In genomic region chr15:65175511-65175910, GRCh38 we compare ENCODE assay signal across 29 cellular contexts. TPM values are rescaled to one million over a fixed set of nuclear protein-coding genes. Genes with fewer than 3 reads are reported as not detected.
DNase-seq lines count a peak whose midpoint lies in the region; ATAC-seq, FAIRE-seq and TF ChIP-seq lines count a peak whose summit lies in the region.
"Had no signal": no experiment of that assay in that cellular context is flagged by ENCODE, and none has a peak within 500 bp of the region (broad histone marks: within the 10 kb centered on the region; RNA-seq: fewer than 3 reads in every experiment).

No MANE protein-coding gene starts in this region.

- ATAC-seq in HG02973 (IDR thresholded peaks at IDR 0.05; ENCODE audit: unreplicated experiment) = no peak
- no peak for ATAC-seq in HG02571 (IDR thresholded peaks at IDR 0.05; ENCODE audit: unreplicated experiment)
- ATAC-seq: CD8-positive, alpha-beta T cell; Panc1 had no signal

- intact Hi-C loops in esophagus squamous epithelium (cut with DNase I) = no loop called here

- no peak overlapping the region for H3K4me3 ChIP-seq in esophagus squamous epithelium

- FAIRE-seq in RCC 7860 (lab: Jason Lieb, UNC) = peak; percentile 77
- FAIRE-seq: A204.1, GM18507 had no signal

- DNase-seq in Caki2 (ENCODE audit: low read depth) (peak; percentile 74), RCC 7860 (ENCODE audit: low spot score) (peak; percentile 58), glomerular visceral epithelial cell (ENCODE audit: extremely low spot score) (peak; percentile 74), osteocyte (ENCODE audit: extremely low spot score, unreplicated experiment) (no peak), EL (no peak), esophagus squamous epithelium (lab: John Stamatoyannopoulos, UW) (no peak)
- DNase-seq: Caco-2; CD8-positive, alpha-beta T cell; DMS79 treated with DMSO at 0.1 percent for 48 hours; GOT3; HCEC 1CT; NCI-H1048; NCI-H1417 treated with DMSO at 0.1 percent for 48 hours; NCI-H1694 treated with DMSO at 0.1 percent for 48 hours; NCI-H2081; NCI-H2227 treated with DMSO at 0.1 percent for 48 hours; NCI-H526 treated with DMSO at 0.1 percent for 48 hours; SHP77 treated with DMSO at 0.1 percent for 48 hours; SK-N-SH; SW 1271 had no signal

- no peaks in the 10 kb centered on the region for H3K27me3 Mint-ChIP-seq in osteocyte (ENCODE audit: unreplicated experiment)
- H3K27me3 Mint-ChIP-seq: B cell, IgD-negative memory B cell had no signal

- H3K36me3 Mint-ChIP-seq in osteocyte (ENCODE audit: unreplicated experiment) = peaks cover 30% of the 10 kb centered on the region
- H3K36me3 Mint-ChIP-seq: IgD-negative memory B cell had no signal

- H3K9me3 ChIP-seq in esophagus squamous epithelium = no peaks in the 10 kb centered on the region
- H3K9me3 ChIP-seq: Caco-2, SK-N-SH had no signal

- H3K4me1 ChIP-seq in esophagus squamous epithelium = peaks cover 0 to 56% (median 14%) of the 10 kb centered on the region in 3 donors

- peaks cover 27% of the 10 kb centered on the region for H3K4me1 Mint-ChIP-seq in osteocyte (ENCODE audit: unreplicated experiment)

- TF ChIP-seq POLR2A in esophagus squamous epithelium (IDR thresholded peaks at IDR 0.05) = no peak

- WGBS in esophagus squamous epithelium, 2 donors = 90 to 91% methylated on average over 5 of the region's 5 CpGs

- no peaks in the 10 kb centered on the region for H3K9me3 Mint-ChIP-seq in osteocyte (ENCODE audit: unreplicated experiment)
- H3K9me3 Mint-ChIP-seq: CD8-positive, alpha-beta T cell; IgD-negative memory B cell had no signal

- in situ Hi-C loops in Caki2 (cut with HindIII; ENCODE audit: low pct_unique_long_range_greater_than_20kb, low sequenced_read_pairs) = no loop called here

- H3K27ac ChIP-seq in esophagus squamous epithelium = no peak overlapping the region
- H3K27ac ChIP-seq: C4-2B had no signal

- H3K4me3 Mint-ChIP-seq in osteocyte (ENCODE audit: unreplicated experiment) = no peak overlapping the region
- H3K4me3 Mint-ChIP-seq: B cell; CD8-positive, alpha-beta T cell; IgD-negative memory B cell had no signal

- no peaks in the 10 kb centered on the region for H3K27me3 ChIP-seq in esophagus squamous epithelium

- peak overlapping the region; percentile 71 for H3K27ac Mint-ChIP-seq in osteocyte (ENCODE audit: unreplicated experiment)
- H3K27ac Mint-ChIP-seq: B cell; CD8-positive, alpha-beta T cell; IgD-negative memory B cell had no signal

- peaks cover 0 to 97% (median 21%) of the 10 kb centered on the region in 3 donors for H3K36me3 ChIP-seq in esophagus squamous epithelium

- TF ChIP-seq CTCF in osteocyte (IDR thresholded peaks at IDR 0.05) (no peak), esophagus squamous epithelium (IDR thresholded peaks at IDR 0.05) (no peak)

RNA-seq across cellular contexts. Expression of gene CLPX, which starts 9.6 kb away (rescaled TPM):
- total RNA-seq in Caki2 (2014; rRNA removed; shearing (Covaris generic); ENCODE audit: low replicate concordance) = 21.2 and 22.8 TPM in 2 replicates
- total RNA-seq in osteocyte = 62.8 and 64.0 TPM in 2 replicates
- 10 to 100 TPM; 51.0 to 57.4 (median 54.1) TPM for total RNA-seq in esophagus squamous epithelium

RNA-seq across cellular contexts. Expression of gene CILP, which starts 35.8 kb away (rescaled TPM):
- not detected in 2 replicates for total RNA-seq in Caki2 (2014; rRNA removed; shearing (Covaris generic); ENCODE audit: low replicate concordance)
- total RNA-seq in osteocyte (0.19 TPM in 1 of 2 replicates, not detected in the other), esophagus squamous epithelium (10 to 100 TPM in 1 of 4 donors, 1 to 10 TPM in 3; 2.5 to 78.0 (median 5.5) TPM)
- total RNA-seq: Caco-2, NCI-H460 had no signal

RNA-seq across cellular contexts. Expression of gene PDCD7, which starts 41.9 kb away (rescaled TPM):
- 28.6 and 30.4 TPM in 2 replicates for total RNA-seq in Caki2 (2014; rRNA removed; shearing (Covaris generic); ENCODE audit: low replicate concordance)
- total RNA-seq in osteocyte (22.3 and 27.1 TPM in 2 replicates), esophagus squamous epithelium (10 to 100 TPM; 12.1 to 20.8 (median 16.6) TPM)

Comparison
In these comparisons a context has a peak if more than half of its experiments do, and no peak if none do; other contexts are left out.
1. DNase-seq: peak in Caki2 (single experiment), RCC 7860 (single experiment) and glomerular visceral epithelial cell (single experiment); none in osteocyte (single experiment), EL (single experiment) and esophagus squamous epithelium (single experiment).